In the genomic region with DNA sequence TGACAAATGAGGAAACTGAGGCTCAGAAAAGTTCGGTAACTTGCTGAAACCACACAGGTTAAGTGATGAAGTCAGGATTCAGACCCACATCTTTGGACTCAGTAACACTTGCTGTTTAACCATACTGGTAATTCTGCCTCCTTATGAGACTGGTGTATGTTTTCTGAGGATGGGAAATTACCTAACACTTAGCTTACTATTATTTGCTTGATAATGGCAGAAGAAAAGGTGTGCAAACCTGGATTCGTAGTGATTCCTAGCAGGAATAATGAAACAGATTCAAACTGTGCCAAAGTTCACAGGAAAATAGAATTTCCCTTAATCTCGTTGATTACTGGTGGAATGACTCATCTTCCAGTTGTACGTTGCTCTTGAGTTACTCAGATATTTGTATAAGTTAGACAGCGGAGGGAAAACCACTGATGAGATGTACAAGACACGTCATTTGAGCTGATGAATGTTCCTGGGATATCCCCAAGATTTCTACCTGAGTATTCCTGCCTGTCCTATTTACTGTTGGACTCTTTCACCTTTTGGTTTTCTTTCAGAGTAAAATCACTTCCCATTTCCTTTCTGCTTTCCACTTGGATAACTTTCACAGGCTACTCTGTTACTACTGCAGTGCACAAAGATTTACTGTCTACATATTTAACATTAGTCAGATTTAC, we compare ENCODE assay signal across 1 cellular context.
TF ChIP-seq lines count a peak whose summit lies in the region.

No MANE protein-coding gene starts in this region.

TF ChIP-seq in HepG2, 621 proteins besides CTCF, POLR2A, EP300 and RAD21 (continued from another document and continues in another):
- TF ChIP-seq ZFP1 (CRISPR knock-in tag; IDR thresholded peaks at IDR 0.05) (no peak; the same call in 1 of the 2 replicates), ZSCAN9 (CRISPR knock-in tag; IDR thresholded peaks at IDR 0.05; ENCODE audit: borderline replicate concordance) (peak; percentile 60; the same call in 1 of the 2 replicates), REPIN1 (CRISPR knock-in tag; IDR thresholded peaks at IDR 0.05; ENCODE audit: borderline replicate concordance, low read depth) (no peak), FOSL2 (CRISPR knock-in tag; IDR thresholded peaks at IDR 0.05) (peak; percentile 98), MTA3 (CRISPR knock-in tag; IDR thresholded peaks at IDR 0.05) (no peak), SIN3B (IDR thresholded peaks at IDR 0.05; ENCODE audit: low read length) (no peak), ZFY (CRISPR knock-in tag; IDR thresholded peaks at IDR 0.05) (no peak), ZNF687 (CRISPR knock-in tag; IDR thresholded peaks at IDR 0.05) (no peak), IRX3 (CRISPR knock-in tag; IDR thresholded peaks at IDR 0.05; ENCODE audit: borderline replicate concordance, low read depth) (no peak), ZNF337 (CRISPR knock-in tag; IDR thresholded peaks at IDR 0.05; ENCODE audit: borderline replicate concordance, low read depth) (no peak), ARHGAP35 (CRISPR knock-in tag; IDR thresholded peaks at IDR 0.05; ENCODE audit: borderline replicate concordance) (no peak), SATB2 (CRISPR knock-in tag; IDR thresholded peaks at IDR 0.05) (no peak), ZNF782 (CRISPR knock-in tag; IDR thresholded peaks at IDR 0.05; ENCODE audit: borderline replicate concordance) (no peak), ZNF3 (CRISPR knock-in tag; IDR thresholded peaks at IDR 0.05) (no peak), MXD4 (CRISPR knock-in tag; IDR thresholded peaks at IDR 0.05) (peak; percentile 59; the same call in 1 of the 2 replicates), ZNF232 (CRISPR knock-in tag; IDR thresholded peaks at IDR 0.05; ENCODE audit: borderline replicate concordance) (no peak), ZNF180 (CRISPR knock-in tag; IDR thresholded peaks at IDR 0.05; ENCODE audit: borderline replicate concordance, low read depth) (no peak), ZNF44 (CRISPR knock-in tag; IDR thresholded peaks at IDR 0.05) (no peak), ZNF382 (CRISPR knock-in tag; IDR thresholded peaks at IDR 0.05; ENCODE audit: borderline replicate concordance) (no peak), ERF (CRISPR knock-in tag; IDR thresholded peaks at IDR 0.05) (peak; percentile 75; the same call in 1 of the 2 replicates), E2F5 (CRISPR knock-in tag; conservative IDR thresholded peaks at IDR 0.05) (no peak), GFI1 (CRISPR knock-in tag; IDR thresholded peaks at IDR 0.05; ENCODE audit: borderline replicate concordance) (no peak; the same call in 1 of the 2 replicates), U2AF2 (IDR thresholded peaks at IDR 0.05; ENCODE audit: low read depth, low read length) (no peak), CEBPG (CRISPR knock-in tag; IDR thresholded peaks at IDR 0.05) (peak; percentile 45; the same call in 1 of the 2 replicates), EEA1 (CRISPR knock-in tag; IDR thresholded peaks at IDR 0.05; ENCODE audit: borderline replicate concordance) (no peak), TEF (CRISPR knock-in tag; IDR thresholded peaks at IDR 0.05) (no peak), ARNT (IDR thresholded peaks at IDR 0.05) (no peak), RXRA (CRISPR knock-in tag; IDR thresholded peaks at IDR 0.05) (no peak), NR2C2 (CRISPR knock-in tag; IDR thresholded peaks at IDR 0.05; ENCODE audit: borderline replicate concordance) (no peak), SOX13 (IDR thresholded peaks at IDR 0.05) (no peak), SOX13 (CRISPR knock-in tag; conservative IDR thresholded peaks at IDR 0.05 in 1 of 2, IDR thresholded peaks at IDR 0.05 in 1 of 2) (peak in 1 of 2 experiments; percentile 64; a peak in 2 of 4 replicates), ZBTB38 (CRISPR knock-in tag; IDR thresholded peaks at IDR 0.05) (no peak; the same call in 1 of the 2 replicates), ZNF572 (CRISPR knock-in tag; IDR thresholded peaks at IDR 0.05) (no peak)
- TF ChIP-seq, protein P1, sequence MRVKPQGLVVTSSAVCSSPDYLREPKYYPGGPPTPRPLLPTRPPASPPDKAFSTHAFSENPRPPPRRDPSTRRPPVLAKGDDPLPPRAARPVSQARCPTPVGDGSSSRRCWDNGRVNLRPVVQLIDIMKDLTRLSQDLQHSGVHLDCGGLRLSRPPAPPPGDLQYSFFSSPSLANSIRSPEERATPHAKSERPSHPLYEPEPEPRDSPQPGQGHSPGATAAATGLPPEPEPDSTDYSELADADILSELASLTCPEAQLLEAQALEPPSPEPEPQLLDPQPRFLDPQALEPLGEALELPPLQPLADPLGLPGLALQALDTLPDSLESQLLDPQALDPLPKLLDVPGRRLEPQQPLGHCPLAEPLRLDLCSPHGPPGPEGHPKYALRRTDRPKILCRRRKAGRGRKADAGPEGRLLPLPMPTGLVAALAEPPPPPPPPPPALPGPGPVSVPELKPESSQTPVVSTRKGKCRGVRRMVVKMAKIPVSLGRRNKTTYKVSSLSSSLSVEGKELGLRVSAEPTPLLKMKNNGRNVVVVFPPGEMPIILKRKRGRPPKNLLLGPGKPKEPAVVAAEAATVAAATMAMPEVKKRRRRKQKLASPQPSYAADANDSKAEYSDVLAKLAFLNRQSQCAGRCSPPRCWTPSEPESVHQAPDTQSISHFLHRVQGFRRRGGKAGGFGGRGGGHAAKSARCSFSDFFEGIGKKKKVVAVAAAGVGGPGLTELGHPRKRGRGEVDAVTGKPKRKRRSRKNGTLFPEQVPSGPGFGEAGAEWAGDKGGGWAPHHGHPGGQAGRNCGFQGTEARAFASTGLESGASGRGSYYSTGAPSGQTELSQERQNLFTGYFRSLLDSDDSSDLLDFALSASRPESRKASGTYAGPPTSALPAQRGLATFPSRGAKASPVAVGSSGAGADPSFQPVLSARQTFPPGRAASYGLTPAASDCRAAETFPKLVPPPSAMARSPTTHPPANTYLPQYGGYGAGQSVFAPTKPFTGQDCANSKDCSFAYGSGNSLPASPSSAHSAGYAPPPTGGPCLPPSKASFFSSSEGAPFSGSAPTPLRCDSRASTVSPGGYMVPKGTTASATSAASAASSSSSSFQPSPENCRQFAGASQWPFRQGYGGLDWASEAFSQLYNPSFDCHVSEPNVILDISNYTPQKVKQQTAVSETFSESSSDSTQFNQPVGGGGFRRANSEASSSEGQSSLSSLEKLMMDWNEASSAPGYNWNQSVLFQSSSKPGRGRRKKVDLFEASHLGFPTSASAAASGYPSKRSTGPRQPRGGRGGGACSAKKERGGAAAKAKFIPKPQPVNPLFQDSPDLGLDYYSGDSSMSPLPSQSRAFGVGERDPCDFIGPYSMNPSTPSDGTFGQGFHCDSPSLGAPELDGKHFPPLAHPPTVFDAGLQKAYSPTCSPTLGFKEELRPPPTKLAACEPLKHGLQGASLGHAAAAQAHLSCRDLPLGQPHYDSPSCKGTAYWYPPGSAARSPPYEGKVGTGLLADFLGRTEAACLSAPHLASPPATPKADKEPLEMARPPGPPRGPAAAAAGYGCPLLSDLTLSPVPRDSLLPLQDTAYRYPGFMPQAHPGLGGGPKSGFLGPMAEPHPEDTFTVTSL (CRISPR knock-in tag; IDR thresholded peaks at IDR 0.05; ENCODE audit: borderline replicate concordance) = peak; percentile 91
- TF ChIP-seq, protein P2, sequence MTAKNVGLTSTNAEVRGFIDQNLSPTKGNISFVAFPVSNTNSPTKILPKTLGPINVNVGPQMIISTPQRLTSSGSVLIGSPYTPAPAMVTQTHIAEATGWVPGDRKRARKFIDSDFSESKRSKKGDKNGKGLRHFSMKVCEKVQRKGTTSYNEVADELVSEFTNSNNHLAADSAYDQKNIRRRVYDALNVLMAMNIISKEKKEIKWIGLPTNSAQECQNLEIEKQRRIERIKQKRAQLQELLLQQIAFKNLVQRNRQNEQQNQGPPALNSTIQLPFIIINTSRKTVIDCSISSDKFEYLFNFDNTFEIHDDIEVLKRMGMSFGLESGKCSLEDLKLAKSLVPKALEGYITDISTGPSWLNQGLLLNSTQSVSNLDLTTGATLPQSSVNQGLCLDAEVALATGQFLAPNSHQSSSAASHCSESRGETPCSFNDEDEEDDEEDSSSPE (CRISPR knock-in tag; IDR thresholded peaks at IDR 0.05) = no peak
- TF ChIP-seq, protein P3, sequence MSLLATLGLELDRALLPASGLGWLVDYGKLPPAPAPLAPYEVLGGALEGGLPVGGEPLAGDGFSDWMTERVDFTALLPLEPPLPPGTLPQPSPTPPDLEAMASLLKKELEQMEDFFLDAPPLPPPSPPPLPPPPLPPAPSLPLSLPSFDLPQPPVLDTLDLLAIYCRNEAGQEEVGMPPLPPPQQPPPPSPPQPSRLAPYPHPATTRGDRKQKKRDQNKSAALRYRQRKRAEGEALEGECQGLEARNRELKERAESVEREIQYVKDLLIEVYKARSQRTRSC (CRISPR knock-in tag; IDR thresholded peaks at IDR 0.05; ENCODE audit: low read depth) = no peak
- TF ChIP-seq, protein P4, sequence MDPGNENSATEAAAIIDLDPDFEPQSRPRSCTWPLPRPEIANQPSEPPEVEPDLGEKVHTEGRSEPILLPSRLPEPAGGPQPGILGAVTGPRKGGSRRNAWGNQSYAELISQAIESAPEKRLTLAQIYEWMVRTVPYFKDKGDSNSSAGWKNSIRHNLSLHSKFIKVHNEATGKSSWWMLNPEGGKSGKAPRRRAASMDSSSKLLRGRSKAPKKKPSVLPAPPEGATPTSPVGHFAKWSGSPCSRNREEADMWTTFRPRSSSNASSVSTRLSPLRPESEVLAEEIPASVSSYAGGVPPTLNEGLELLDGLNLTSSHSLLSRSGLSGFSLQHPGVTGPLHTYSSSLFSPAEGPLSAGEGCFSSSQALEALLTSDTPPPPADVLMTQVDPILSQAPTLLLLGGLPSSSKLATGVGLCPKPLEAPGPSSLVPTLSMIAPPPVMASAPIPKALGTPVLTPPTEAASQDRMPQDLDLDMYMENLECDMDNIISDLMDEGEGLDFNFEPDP (CRISPR knock-in tag; conservative IDR thresholded peaks at IDR 0.05) = no peak
- TF ChIP-seq, protein P5, sequence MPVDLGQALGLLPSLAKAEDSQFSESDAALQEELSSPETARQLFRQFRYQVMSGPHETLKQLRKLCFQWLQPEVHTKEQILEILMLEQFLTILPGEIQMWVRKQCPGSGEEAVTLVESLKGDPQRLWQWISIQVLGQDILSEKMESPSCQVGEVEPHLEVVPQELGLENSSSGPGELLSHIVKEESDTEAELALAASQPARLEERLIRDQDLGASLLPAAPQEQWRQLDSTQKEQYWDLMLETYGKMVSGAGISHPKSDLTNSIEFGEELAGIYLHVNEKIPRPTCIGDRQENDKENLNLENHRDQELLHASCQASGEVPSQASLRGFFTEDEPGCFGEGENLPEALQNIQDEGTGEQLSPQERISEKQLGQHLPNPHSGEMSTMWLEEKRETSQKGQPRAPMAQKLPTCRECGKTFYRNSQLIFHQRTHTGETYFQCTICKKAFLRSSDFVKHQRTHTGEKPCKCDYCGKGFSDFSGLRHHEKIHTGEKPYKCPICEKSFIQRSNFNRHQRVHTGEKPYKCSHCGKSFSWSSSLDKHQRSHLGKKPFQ (CRISPR knock-in tag; IDR thresholded peaks at IDR 0.05; ENCODE audit: insufficient replicate concordance) = peak; percentile 34
- TF ChIP-seq, protein P6, sequence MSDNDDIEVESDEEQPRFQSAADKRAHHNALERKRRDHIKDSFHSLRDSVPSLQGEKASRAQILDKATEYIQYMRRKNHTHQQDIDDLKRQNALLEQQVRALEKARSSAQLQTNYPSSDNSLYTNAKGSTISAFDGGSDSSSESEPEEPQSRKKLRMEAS (IDR thresholded peaks at IDR 0.05) = no peak
- TF ChIP-seq, protein P7, sequence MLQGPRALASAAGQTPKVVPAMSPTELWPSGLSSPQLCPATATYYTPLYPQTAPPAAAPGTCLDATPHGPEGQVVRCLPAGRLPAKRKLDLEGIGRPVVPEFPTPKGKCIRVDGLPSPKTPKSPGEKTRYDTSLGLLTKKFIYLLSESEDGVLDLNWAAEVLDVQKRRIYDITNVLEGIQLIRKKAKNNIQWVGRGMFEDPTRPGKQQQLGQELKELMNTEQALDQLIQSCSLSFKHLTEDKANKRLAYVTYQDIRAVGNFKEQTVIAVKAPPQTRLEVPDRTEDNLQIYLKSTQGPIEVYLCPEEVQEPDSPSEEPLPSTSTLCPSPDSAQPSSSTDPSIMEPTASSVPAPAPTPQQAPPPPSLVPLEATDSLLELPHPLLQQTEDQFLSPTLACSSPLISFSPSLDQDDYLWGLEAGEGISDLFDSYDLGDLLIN (CRISPR knock-in tag; IDR thresholded peaks at IDR 0.05; ENCODE audit: borderline replicate concordance) = no peak
